23 cellular contexts compared by ENCODE assay signal in genomic region chr2:81853331-81853730, GRCh38.
"Had no signal": no experiment of that assay in that cellular context is flagged by ENCODE, and none has a peak within 500 bp of the region (broad histone marks: within the 10 kb centered on the region; RNA-seq: fewer than 3 reads in every experiment).

No MANE protein-coding gene starts in this region.

- H3K36me3 Mint-ChIP-seq: activated CD4-positive, alpha-beta memory T cell treated with anti-CD3 and anti-CD28 coated beads for 36 hours; activated naive CD8-positive, alpha-beta T cell; naive B cell; WTC11 had no signal

- ATAC-seq: gastroesophageal sphincter; heart left ventricle; left lung; mucosa of descending colon; stimulated activated naive CD8-positive, alpha-beta T cell treated with anti-CD3 and anti-CD28 coated beads, Interleukin-15, Interleukin-2, amounts not matched to agents 100 U/mL and 50 U/mL, for 24 hours; WTC11 had no signal

- H3K9me3 Mint-ChIP-seq: endodermal cell, neural crest cell, WTC11 had no signal

- H3K36me3 ChIP-seq: gastroesophageal sphincter, heart left ventricle, left lung, tibial artery had no signal

- H3K27ac Mint-ChIP-seq: activated CD4-positive, alpha-beta memory T cell treated with anti-CD3 and anti-CD28 coated beads for 36 hours; activated naive CD8-positive, alpha-beta T cell; endodermal cell; naive B cell; T-helper 2 cell treated with Interferon-gamma antibody and Interleukin-4, amounts not matched to agents 5 μg/mL and 100 μg/mL, for 36 hours; WTC11 had no signal

- H3K27ac ChIP-seq: gastroesophageal sphincter, heart left ventricle, left lung, tibial artery had no signal

- DNase-seq: activated CD4-positive, alpha-beta memory T cell treated with anti-CD3 and anti-CD28 coated beads for 36 hours; activated CD4-positive, alpha-beta T cell treated with anti-CD3 and anti-CD28 coated beads for 4 hours; activated T-cell treated with anti-CD3 and anti-CD28 coated beads for 4 hours; amniotic stem cell; caudate nucleus; endodermal cell; erythroblast; heart left ventricle; kidney; left lung; mammary epithelial cell; mucosa of descending colon; naive B cell; stimulated activated CD4-positive, alpha-beta T cell treated with anti-CD3 and anti-CD28 coated beads, Interleukin-2, amount 100 ng/mL, for 24 hours; stimulated activated naive CD8-positive, alpha-beta T cell treated with anti-CD3 and anti-CD28 coated beads, Interleukin-15, Interleukin-2, amounts not matched to agents 100 U/mL and 50 U/mL, for 24 hours; substantia nigra; tibial artery had no signal

- H3K9me3 ChIP-seq: gastroesophageal sphincter, heart left ventricle, left lung, mucosa of descending colon, tibial artery had no signal

- H3K4me3 Mint-ChIP-seq: activated CD4-positive, alpha-beta memory T cell treated with anti-CD3 and anti-CD28 coated beads for 36 hours; activated naive CD8-positive, alpha-beta T cell; endodermal cell; naive B cell; neural crest cell; T-helper 2 cell treated with Interferon-gamma antibody and Interleukin-4, amounts not matched to agents 5 μg/mL and 100 μg/mL, for 36 hours; WTC11 had no signal

- FAIRE-seq: colon, kidney had no signal

- H3K4me1 Mint-ChIP-seq: naive B cell, neural crest cell, WTC11 had no signal

- H3K27me3 ChIP-seq: gastroesophageal sphincter, heart left ventricle, left lung, tibial artery had no signal

- H3K4me3 ChIP-seq: gastroesophageal sphincter, heart left ventricle, left lung, mucosa of descending colon, tibial artery had no signal

- H3K4me1 ChIP-seq: gastroesophageal sphincter, heart left ventricle, left lung, tibial artery had no signal

- H3K27me3 Mint-ChIP-seq: activated CD4-positive, alpha-beta memory T cell treated with anti-CD3 and anti-CD28 coated beads for 36 hours; activated naive CD8-positive, alpha-beta T cell; naive B cell had no signal
